ENCODE assay signal across 1 cellular context in the genomic region with DNA sequence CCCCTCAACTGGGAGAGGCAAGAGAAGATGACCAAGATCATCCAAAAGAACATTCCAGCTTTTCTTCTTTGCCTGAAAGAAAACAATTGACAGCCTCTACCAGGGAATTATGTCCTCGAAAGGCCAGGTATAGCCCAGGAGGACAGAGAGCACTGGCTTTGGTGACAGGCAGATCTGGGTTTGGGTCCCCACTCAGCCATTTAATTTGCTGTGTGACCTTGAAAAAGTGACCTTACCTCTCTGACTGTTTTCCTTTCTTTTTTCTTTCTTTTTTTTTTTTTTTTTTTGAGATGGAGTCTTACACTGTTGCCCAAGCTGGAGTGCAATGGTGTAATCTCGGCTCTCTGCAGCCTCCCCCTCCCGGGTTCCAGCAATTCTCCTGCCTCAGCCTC.
TF ChIP-seq lines count a peak whose summit lies in the region.

No MANE protein-coding gene starts in this region.

TF ChIP-seq in A549, 52 proteins besides CTCF, POLR2A, EP300 and RAD21 (continued from another document):
- no peak for TF ChIP-seq SMC3 (IDR thresholded peaks at IDR 0.05)
